Comparison of ENCODE assay signal across 8 cellular contexts in genomic region chr2:127106998-127107621, GRCh38. TPM values are rescaled to one million over a fixed set of nuclear protein-coding genes. Genes with fewer than 3 reads are reported as not detected.
DNase-seq lines count a peak whose midpoint lies in the region; ATAC-seq and TF ChIP-seq lines count a peak whose summit lies in the region.

BIN1 (minus strand) TSS chr2:127107154; CDS start chr2:127106943, 211 bp downstream.

- intact Hi-C loops in colonic mucosa (cut with DNase I), result no loop called here

- no peaks in the 10 kb centered on the region for H3K27me3 ChIP-seq in colonic mucosa
- H3K27me3 ChIP-seq in layer of hippocampus (ENCODE audit: control insufficient read depth, insufficient read depth, low read length), result no peaks in the 10 kb centered on the region

- peak; percentile 86 for ATAC-seq in HG03025 (IDR thresholded peaks at IDR 0.05; ENCODE audit: low FRiP score, unreplicated experiment)

- no peaks in the 10 kb centered on the region for H3K9me3 ChIP-seq in colonic mucosa

- H3K4me3 ChIP-seq in colonic mucosa, result peak within 1 kb of the TSS; percentile 87

- no peak for TF ChIP-seq CTCF in colonic mucosa (IDR thresholded peaks at IDR 0.05)

- peak within 1 kb of the TSS; percentile 85 to 95 for H3K9ac ChIP-seq in colonic mucosa (ENCODE audit: low read depth in 2 of 2, low read length in 2 of 2)

- H3K27ac ChIP-seq in colonic mucosa (peak within 1 kb of the TSS; percentile 84), layer of hippocampus (ENCODE audit: low read depth, low read length) (peak within 1 kb of the TSS; percentile 93)

- H3K4me1 ChIP-seq in colonic mucosa, result no peaks in the 10 kb centered on the region

- DNase-seq in SKM-1 treated with dmso at 0.1 percent for 144 hours (lab: John Stamatoyannopoulos, UW; ENCODE audit: unreplicated experiment) (peak; percentile 53), SKM-1 (lab: John Stamatoyannopoulos, UW; ENCODE audit: unreplicated experiment) (no peak), NCI-H2171 (lab: John Stamatoyannopoulos, UW) (peak; percentile 67), colonic mucosa (peak; percentile 94)
- peak; percentile 60 to 67 for DNase-seq in activated CD4-positive, alpha-beta T cell treated with anti-CD3 and anti-CD28 coated beads for 4 hours
- peak; percentile 30 to 60 for DNase-seq in stimulated activated CD4-positive, alpha-beta T cell treated with anti-CD3 and anti-CD28 coated beads, Interleukin-15, amount 100 ng/mL, for 48 hours (ENCODE audit: low read depth in 2 of 2)

- no peaks in the 10 kb centered on the region for H3K36me3 ChIP-seq in colonic mucosa

RNA-seq across cellular contexts. Expression of gene BIN1, which starts in this region (rescaled TPM):
- total RNA-seq in colonic mucosa, result 10 to 100 TPM; 38.5 to 60.8 TPM
